In the genomic region with DNA sequence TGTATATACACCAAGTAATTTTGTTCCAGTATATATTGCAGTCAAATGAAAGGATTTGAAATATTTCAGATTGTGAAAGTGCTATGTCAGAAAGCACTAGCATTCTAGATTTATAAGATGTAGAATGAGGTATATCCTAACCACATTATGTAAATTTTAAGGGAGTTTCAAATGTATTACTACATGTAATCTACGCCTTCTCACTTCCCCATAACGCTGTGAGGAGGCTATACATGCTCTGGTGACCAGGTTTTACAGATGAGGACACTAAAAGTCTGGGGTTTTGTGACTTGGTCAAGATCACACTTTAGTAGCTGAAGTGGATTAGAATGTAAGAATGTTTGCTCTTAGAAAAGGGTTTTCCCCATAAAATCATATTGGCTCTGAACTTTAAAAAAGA, we compare ENCODE assay signal across 10 cellular contexts. TPM values are rescaled to one million over a fixed set of nuclear protein-coding genes. Genes with fewer than 3 reads are reported as not detected.
DNase-seq lines count a peak whose midpoint lies in the region; ATAC-seq and TF ChIP-seq lines count a peak whose summit lies in the region.
"Had no signal": no experiment of that assay in that cellular context is flagged by ENCODE, and none has a peak within 500 bp of the region (broad histone marks: within the 10 kb centered on the region; RNA-seq: fewer than 3 reads in every experiment).

No MANE protein-coding gene starts in this region.

- H3K4me1 Mint-ChIP-seq in mesothelial cell of epicardium = peaks cover 77% of the 10 kb centered on the region

- H3K36me3 Mint-ChIP-seq in mesothelial cell of epicardium = no peaks in the 10 kb centered on the region
- H3K36me3 Mint-ChIP-seq: activated naive CD4-positive, alpha-beta T cell treated with anti-CD3 and anti-CD28 coated beads, Interleukin-2, amount 50 U/mL, for 72 hours had no signal

- H3K27ac Mint-ChIP-seq in mesothelial cell of epicardium = peak overlapping the region; percentile 64
- H3K27ac Mint-ChIP-seq: activated naive CD4-positive, alpha-beta T cell treated with anti-CD3 and anti-CD28 coated beads, Interleukin-2, amount 50 U/mL, for 72 hours had no signal

- ATAC-seq in GM18861 (IDR thresholded peaks at IDR 0.05; ENCODE audit: unreplicated experiment) = peak; percentile 100
- peak; percentile 99 for ATAC-seq in GM21619 (IDR thresholded peaks at IDR 0.05; ENCODE audit: unreplicated experiment)
- ATAC-seq in HG03442 (IDR thresholded peaks at IDR 0.05; ENCODE audit: unreplicated experiment) = peak; percentile 99

- no peaks in the 10 kb centered on the region for H3K27me3 Mint-ChIP-seq in mesothelial cell of epicardium (ENCODE audit: low read depth)

- no peaks in the 10 kb centered on the region for H3K9me3 Mint-ChIP-seq in mesothelial cell of epicardium
- H3K9me3 Mint-ChIP-seq: activated naive CD4-positive, alpha-beta T cell treated with anti-CD3 and anti-CD28 coated beads, Interleukin-2, amount 50 U/mL, for 72 hours had no signal

- no peak overlapping the region for H3K4me3 Mint-ChIP-seq in mesothelial cell of epicardium

- DNase-seq in mesothelial cell of epicardium (ENCODE audit: low spot score in 2 of 2, unreplicated experiment in 2 of 2) = no peak
- no peak for DNase-seq in AG08396 (ENCODE audit: low spot score)
- no peak for DNase-seq in HT-29 (ENCODE audit: low spot score)
- no peak for DNase-seq in effector CD8-positive, alpha-beta T cell (lab: John Stamatoyannopoulos, UW)
- DNase-seq in NCI-H524 treated with DMSO at 0.1 percent for 48 hours (lab: John Stamatoyannopoulos, UW) = no peak
- DNase-seq: GDM1 had no signal

- TF ChIP-seq CTCF in mesothelial cell of epicardium (IDR thresholded peaks at IDR 0.05; ENCODE audit: unreplicated experiment) = no peak

RNA-seq across cellular contexts. Expression of gene ENPEP, which starts 8.1 kb away (rescaled TPM):
- total RNA-seq in mesothelial cell of epicardium = 11.9 to 15.3 TPM (median 13.4 TPM) in 3 replicates
- total RNA-seq in HT-29 (2014; rRNA removed; shearing (Covaris generic)) = 0.39 and 0.61 TPM in 2 replicates
- total RNA-seq: activated naive CD4-positive, alpha-beta T cell treated with anti-CD3 and anti-CD28 coated beads, Interleukin-2, amount 50 U/mL, for 72 hours had no signal
